ENCODE assay signal across 8 cellular contexts in genomic region chr10:62082270-62082669, GRCh38.
DNase-seq lines count a peak whose midpoint lies in the region; ATAC-seq, FAIRE-seq and TF ChIP-seq lines count a peak whose summit lies in the region.

No MANE protein-coding gene starts in this region.

- intact Hi-C loops in Right ventricle myocardium inferior (cut with DNase I), result loop anchor here (2.0 to 5.0 kb wide), 3 partner anchors 25 to 165 kb away; no protein-coding TSS in a partner anchor
- intact Hi-C loops in MCF 10A (cut with micrococcal nuclease), result no loop called here
- intact Hi-C loops in natural killer cell (cut with micrococcal nuclease), result loop anchor here (2.0 kb wide), 1 partner anchor 31 kb away; no protein-coding TSS in a partner anchor
- intact Hi-C loops in vagina (cut with DNase I), result no loop called here

- H3K4me1 Mint-ChIP-seq in MCF 10A (ENCODE audit: insufficient read depth, unreplicated experiment), result peaks cover 22% of the 10 kb centered on the region
- H3K4me1 Mint-ChIP-seq in natural killer cell, result peaks cover 35 to 49% of the 10 kb centered on the region in 2 donors

- no peaks in the 10 kb centered on the region for H3K9me3 Mint-ChIP-seq in MCF 10A (ENCODE audit: unreplicated experiment)
- no peaks in the 10 kb centered on the region for H3K9me3 Mint-ChIP-seq in natural killer cell

- no peaks in the 10 kb centered on the region for H3K27me3 ChIP-seq in right atrium auricular region
- no peaks in the 10 kb centered on the region for H3K27me3 ChIP-seq in vagina

- H3K27me3 Mint-ChIP-seq in MCF 10A (ENCODE audit: insufficient read depth, unreplicated experiment) (no peaks in the 10 kb centered on the region), natural killer cell (ENCODE audit: low read depth in 2 of 2) (no peaks in the 10 kb centered on the region)

- no peaks in the 10 kb centered on the region for H3K9me3 ChIP-seq in right atrium auricular region
- H3K9me3 ChIP-seq in vagina, result no peaks in the 10 kb centered on the region

- H3K36me3 Mint-ChIP-seq in MCF 10A (ENCODE audit: insufficient read depth, unreplicated experiment) (peaks cover 57% of the 10 kb centered on the region), natural killer cell (peaks cover 14% of the 10 kb centered on the region)

- no peak for FAIRE-seq in H54 (lab: Jason Lieb, UNC)

- DNase-seq in right atrium auricular region (ENCODE audit: low spot score) (no peak), Right ventricle myocardium inferior (ENCODE audit: missing footprints) (no peak), MCF 10A (ENCODE audit: unreplicated experiment) (no peak), natural killer cell (no peak), vagina (ENCODE audit: extremely low spot score in 2 of 2) (no peak), dermis blood vessel endothelial cell (no peak), H54 (ENCODE audit: insufficient read length, low spot score) (no peak), NCI-H187 treated with DMSO at 0.1 percent for 48 hours (lab: John Stamatoyannopoulos, UW) (no peak)

- POLR2A ChIA-PET in MCF 10A (lab: Yijun Ruan, JAX), result interaction anchor here (1.6 to 2.1 kb wide), 3 partner anchors 11 to 34 kb away, joined by 3 to 13 read pairs (median 6); no protein-coding TSS in a partner anchor

- BruUV-seq in MCF 10A (replicated peaks; lab: Mats Ljungman, UMichigan), result no TSS peak

- CTCF ChIA-PET in MCF 10A (lab: Yijun Ruan, JAX), result interaction anchor here (0.5 to 1.0 kb wide), 4 partner anchors 10 to 169 kb away, joined by 3 to 6 read pairs (median 3); no protein-coding TSS in a partner anchor

- TF ChIP-seq CTCF in right atrium auricular region (IDR thresholded peaks at IDR 0.05), result no peak
- no peak for TF ChIP-seq CTCF in MCF 10A (IDR thresholded peaks at IDR 0.05; ENCODE audit: unreplicated experiment)
- no peak for TF ChIP-seq CTCF in natural killer cell (IDR thresholded peaks at IDR 0.05)
- TF ChIP-seq CTCF in vagina (IDR thresholded peaks at IDR 0.05), result no peak

- H3K4me1 ChIP-seq in right atrium auricular region (peaks cover 0 to 78% of the 10 kb centered on the region in 2 donors), vagina (peaks cover 89% of the 10 kb centered on the region)

- no peak for ATAC-seq in Right ventricle myocardium inferior
- ATAC-seq in natural killer cell, result no peak

- peak overlapping the region in 1 of 2 donors; percentile 20 for H3K4me3 ChIP-seq in right atrium auricular region
- peak overlapping the region in 1 of 2 donors; percentile 22 for H3K4me3 ChIP-seq in vagina

- H3K4me3 Mint-ChIP-seq in MCF 10A (ENCODE audit: unreplicated experiment), result no peak overlapping the region
- H3K4me3 Mint-ChIP-seq in natural killer cell, result peak overlapping the region; percentile 67

- H3K36me3 ChIP-seq in right atrium auricular region, result peaks cover 36% of the 10 kb centered on the region
- peaks cover 0 to 19% of the 10 kb centered on the region in 2 donors for H3K36me3 ChIP-seq in vagina

- H3K27ac Mint-ChIP-seq in MCF 10A (ENCODE audit: low read depth, unreplicated experiment), result peak overlapping the region; percentile 82
- H3K27ac Mint-ChIP-seq in natural killer cell, result peak overlapping the region; percentile 73 to 87

- TF ChIP-seq POLR2A in vagina (IDR thresholded peaks at IDR 0.05) (no peak), H54 (IDR thresholded peaks at IDR 0.05; ENCODE audit: low read depth, low read length) (no peak)

- H3K27ac ChIP-seq in right atrium auricular region (peak overlapping the region; percentile 85 to 89), vagina (peak overlapping the region; percentile 86)

Comparison
In these comparisons a context has a peak if more than half of its experiments do, and no peak if none do; other contexts are left out.
1. intact Hi-C loops: an anchor here in Right ventricle myocardium inferior (2.0 to 5.0 kb wide) and natural killer cell (2.0 kb wide); none called in MCF 10A and vagina.